20 cellular contexts compared by ENCODE assay signal in the genomic region with DNA sequence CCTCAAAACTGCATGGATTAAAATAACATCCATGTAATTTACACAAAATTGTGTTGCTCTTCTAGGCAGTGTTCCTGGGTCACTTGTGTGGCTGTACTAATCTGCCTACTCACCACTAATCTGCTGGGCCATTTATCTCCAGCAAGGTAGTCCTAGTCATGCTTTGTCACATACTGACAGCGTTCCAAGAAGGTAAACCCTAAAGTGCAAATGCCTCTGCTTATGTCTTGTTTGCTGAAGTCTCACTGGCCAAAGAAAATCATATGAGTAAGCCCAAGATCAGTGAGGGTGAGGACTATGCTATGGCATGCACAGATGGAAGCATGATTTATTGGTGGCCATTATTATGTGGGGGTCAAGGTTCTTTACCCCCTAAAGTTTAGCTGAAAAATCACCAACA.
"Had no signal": no experiment of that assay in that cellular context is flagged by ENCODE, and none has a peak within 500 bp of the region (broad histone marks: within the 10 kb centered on the region; RNA-seq: fewer than 3 reads in every experiment).

No MANE protein-coding gene starts in this region.

- ATAC-seq: activated naive CD8-positive, alpha-beta T cell treated with anti-CD3 and anti-CD28 coated beads, Interleukin-2, amount 50 U/mL, for 24 hours; activated T-helper 17 cell treated with anti-CD3 and anti-CD28 coated beads, Interleukin-2, amount 50 U/mL, for 72 hours; left colon; lower lobe of right lung; right cardiac atrium; stimulated activated naive CD8-positive, alpha-beta T cell treated with anti-CD3 and anti-CD28 coated beads, Interleukin-15, amount 100 ng/mL, for 72 hours; upper lobe of right lung had no signal

- H3K9me3 ChIP-seq: esophagus squamous epithelium, lower lobe of right lung, prostate gland, upper lobe of right lung had no signal

- H3K27me3 Mint-ChIP-seq: activated naive CD8-positive, alpha-beta T cell treated with anti-CD3 and anti-CD28 coated beads, Interleukin-2, amount 50 U/mL, for 24 hours; activated T-helper 17 cell treated with anti-CD3 and anti-CD28 coated beads, Interleukin-2, amount 50 U/mL, for 72 hours; stimulated activated naive CD8-positive, alpha-beta T cell treated with anti-CD3 and anti-CD28 coated beads, Interleukin-15, amount 100 ng/mL, for 72 hours had no signal

- H3K4me3 ChIP-seq: dorsolateral prefrontal cortex, esophagus squamous epithelium, lower lobe of right lung, prostate gland, spleen, upper lobe of right lung had no signal

- DNase-seq: activated CD4-positive, alpha-beta T cell treated with anti-CD3 and anti-CD28 coated beads for 1 hour; activated CD4-positive, alpha-beta T cell treated with anti-CD3 and anti-CD28 coated beads, Interleukin-2, amount 50 U/mL, for 48 hours; activated naive CD4-positive, alpha-beta T cell treated with anti-CD3 and anti-CD28 coated beads for 36 hours; activated naive CD8-positive, alpha-beta T cell treated with anti-CD3 and anti-CD28 coated beads, Interleukin-2, amount 50 U/mL, for 24 hours; aorta; dorsolateral prefrontal cortex; esophagus squamous epithelium; head of caudate nucleus; left colon; lower lobe of right lung; right cardiac atrium; spleen; stimulated activated naive CD8-positive, alpha-beta T cell treated with anti-CD3 and anti-CD28 coated beads, Interleukin-15, amount 100 ng/mL, for 72 hours; T1000; upper lobe of right lung had no signal

- H3K4me3 Mint-ChIP-seq: activated naive CD4-positive, alpha-beta T cell treated with anti-CD3 and anti-CD28 coated beads for 36 hours; activated naive CD8-positive, alpha-beta T cell treated with anti-CD3 and anti-CD28 coated beads, Interleukin-2, amount 50 U/mL, for 24 hours; activated T-helper 17 cell treated with anti-CD3 and anti-CD28 coated beads, Interleukin-2, amount 50 U/mL, for 72 hours; mesothelial cell of epicardium; stimulated activated naive CD8-positive, alpha-beta T cell treated with anti-CD3 and anti-CD28 coated beads, Interleukin-15, amount 100 ng/mL, for 72 hours had no signal

- FAIRE-seq: endometrium, frontal cortex had no signal

- H3K27ac ChIP-seq: dorsolateral prefrontal cortex, esophagus squamous epithelium, lower lobe of right lung, prostate gland, spleen, upper lobe of right lung had no signal

- H3K4me1 ChIP-seq: esophagus squamous epithelium, lower lobe of right lung, prostate gland, spleen, upper lobe of right lung had no signal

- H3K36me3 Mint-ChIP-seq: mesothelial cell of epicardium had no signal

- H3K4me1 Mint-ChIP-seq: activated naive CD8-positive, alpha-beta T cell treated with anti-CD3 and anti-CD28 coated beads, Interleukin-2, amount 50 U/mL, for 24 hours; activated T-helper 17 cell treated with anti-CD3 and anti-CD28 coated beads, Interleukin-2, amount 50 U/mL, for 72 hours; stimulated activated naive CD8-positive, alpha-beta T cell treated with anti-CD3 and anti-CD28 coated beads, Interleukin-15, amount 100 ng/mL, for 72 hours had no signal

- H3K36me3 ChIP-seq: esophagus squamous epithelium, lower lobe of right lung, prostate gland, spleen, upper lobe of right lung had no signal

- H3K9me3 Mint-ChIP-seq: activated naive CD8-positive, alpha-beta T cell treated with anti-CD3 and anti-CD28 coated beads, Interleukin-2, amount 50 U/mL, for 24 hours had no signal

- H3K27me3 ChIP-seq: esophagus squamous epithelium, spleen, upper lobe of right lung had no signal

- H3K27ac Mint-ChIP-seq: activated naive CD4-positive, alpha-beta T cell treated with anti-CD3 and anti-CD28 coated beads for 36 hours; activated naive CD8-positive, alpha-beta T cell treated with anti-CD3 and anti-CD28 coated beads, Interleukin-2, amount 50 U/mL, for 24 hours; activated T-helper 17 cell treated with anti-CD3 and anti-CD28 coated beads, Interleukin-2, amount 50 U/mL, for 72 hours; mesothelial cell of epicardium; stimulated activated naive CD8-positive, alpha-beta T cell treated with anti-CD3 and anti-CD28 coated beads, Interleukin-15, amount 100 ng/mL, for 72 hours had no signal
